8 cellular contexts compared by ENCODE assay signal in the genomic region with DNA sequence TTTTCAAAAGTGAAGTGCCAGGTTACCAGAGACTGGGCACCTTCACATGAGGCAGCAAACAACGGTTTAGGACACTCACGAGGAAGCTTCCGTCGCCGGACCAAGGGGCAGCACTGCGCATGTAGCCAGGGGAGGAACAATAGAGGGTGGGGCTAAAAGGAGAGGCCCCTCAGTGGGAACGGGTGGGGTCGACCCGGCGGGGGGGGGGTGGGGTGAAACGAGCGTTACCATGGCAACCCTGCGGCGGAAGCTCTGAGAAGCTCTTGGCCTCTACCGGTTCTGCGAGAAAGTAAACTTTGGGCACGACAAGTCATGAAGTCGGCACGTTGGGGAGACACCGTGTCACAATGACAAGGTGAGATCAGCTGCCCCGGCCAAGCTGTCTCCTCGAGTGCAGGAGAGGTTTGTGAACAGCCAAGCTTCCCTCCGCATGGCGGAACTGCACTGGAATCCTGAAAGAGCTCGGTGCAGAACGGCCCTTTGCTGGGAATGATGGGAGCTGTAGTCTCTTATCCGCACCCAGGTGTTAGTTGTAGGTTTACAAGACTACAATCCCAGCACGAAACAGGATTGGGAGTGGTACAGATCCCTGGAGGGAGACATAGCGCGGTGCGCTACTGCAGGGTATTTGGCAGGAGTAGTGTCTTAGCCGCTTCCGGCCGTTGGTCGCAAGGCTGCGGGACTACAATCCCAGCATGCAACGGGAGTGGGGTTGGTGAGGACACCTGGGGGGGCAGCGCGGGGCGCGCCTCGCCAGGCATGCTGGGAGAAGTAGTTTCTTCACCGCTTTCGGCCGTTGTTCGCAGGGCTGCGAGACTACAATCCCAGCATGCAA.
DNase-seq lines count a peak whose midpoint lies in the region; ATAC-seq and TF ChIP-seq lines count a peak whose summit lies in the region.

No MANE protein-coding gene starts in this region.

- H3K36me3 ChIP-seq in Panc1 (ENCODE audit: control insufficient read depth, insufficient read depth, low read length) (no peaks in the 10 kb centered on the region), heart right ventricle (no peaks in the 10 kb centered on the region), spleen (no peaks in the 10 kb centered on the region)

- H3K4me3 ChIP-seq in Panc1 (ENCODE audit: low read depth in 2 of 2, low read length in 2 of 2) (peak overlapping the region; percentile 62), heart right ventricle (peak overlapping the region; percentile 47 to 82 (median 66)), spleen (peak overlapping the region; percentile 41 to 86 (median 66))

- H3K4me1 ChIP-seq in Panc1 (ENCODE audit: control insufficient read depth, insufficient read depth, low read length) = no peaks in the 10 kb centered on the region
- H3K4me1 ChIP-seq in heart right ventricle = peaks cover 0 to 14% (median 6%) of the 10 kb centered on the region in 9 donors
- H3K4me1 ChIP-seq in spleen = peaks cover 0 to 20% (median 2%) of the 10 kb centered on the region in 6 donors

- H3K9me3 ChIP-seq in Panc1 (ENCODE audit: control insufficient read depth, insufficient read depth, low read depth, low read length) = peaks cover 15% of the 10 kb centered on the region; the same call in 1 of the 2 replicates
- H3K9me3 ChIP-seq in heart right ventricle = peaks cover 0 to 63% (median 0%) of the 10 kb centered on the region in 11 donors
- peaks cover 0 to 89% (median 36%) of the 10 kb centered on the region in 8 donors for H3K9me3 ChIP-seq in spleen

- CTCF ChIA-PET in Panc1 (lab: Charles Lee) = interaction anchor here (0.6 kb wide), 1 partner anchor 120 kb away, joined by 3 read pairs; no protein-coding TSS in a partner anchor

- in situ Hi-C loops in Panc1 (cut with HindIII; ENCODE audit: low pct_unique_long_range_greater_than_20kb, low sequenced_read_pairs) = no loop called here

- intact Hi-C loops in Panc1 (cut with micrococcal nuclease; ENCODE audit: unreplicated experiment) (no loop called here), heart right ventricle (cut with DNase I) (loop anchor here in 4 of 10 donors (1.0 to 10.0 kb wide), 5 partner anchors 25 to 389 kb away; partner anchors contain the start of genes ZNF727 (in 1 of the 4) and ZNF736 (in 1 of the 4)), spleen (cut with DNase I; ENCODE audit: low total_unique reads) (no loop called here)

- POLR2A ChIA-PET in Panc1 (lab: Charles Lee) = interaction anchor here (0.6 to 0.8 kb wide), 3 partner anchors 26 to 1268 kb away, joined by 3 to 11 read pairs (median 4); no protein-coding TSS in a partner anchor

- peak in 1 of 3 donors; percentile 17 for TF ChIP-seq POLR2A in spleen (IDR thresholded peaks at IDR 0.05)

- ATAC-seq in GM21576 (IDR thresholded peaks at IDR 0.05; ENCODE audit: unreplicated experiment) = peak; percentile 71
- ATAC-seq in Panc1 = peak; percentile 94
- ATAC-seq in heart right ventricle = peak; percentile 97 to 100 (median 99)
- no peak for ATAC-seq in GM19328 (IDR thresholded peaks at IDR 0.05; ENCODE audit: unreplicated experiment)
- ATAC-seq in GM19463 (IDR thresholded peaks at IDR 0.05; ENCODE audit: unreplicated experiment) = no peak

- DNase-seq in Panc1 (ENCODE audit: low read depth, low spot score) = peak; percentile 51
- DNase-seq in activated T-helper 9 cell treated with anti-CD3 and anti-CD28 coated beads, Interleukin-2, amount 50 U/mL, for 16 hours (ENCODE audit: low read depth) = peak; percentile 81
- peak; percentile 88 to 96 for DNase-seq in heart right ventricle
- DNase-seq in spleen = peak; percentile 96
- DNase-seq in dedifferentiated amniotic fluid mesenchymal stem cell (ENCODE audit: extremely low spot score) = no peak

- TF ChIP-seq CTCF in Panc1 (IDR thresholded peaks at IDR 0.05) (no peak), heart right ventricle (IDR thresholded peaks at IDR 0.05) (no peak), spleen (IDR thresholded peaks at IDR 0.05 in 8 of 11, conservative IDR thresholded peaks at IDR 0.05 in 3 of 11) (peak in 2 of 11 experiments; percentile 20 to 21)

- 2 to 27% methylated on average over 47 of the region's 47 CpGs for WGBS in heart right ventricle, 2 donors
- WGBS in spleen, 5 donors = 5 to 35% (median 14%) methylated on average over 47 of the region's 47 CpGs

- H3K27ac ChIP-seq in Panc1 (ENCODE audit: low read length) (peak overlapping the region; percentile 89), heart right ventricle (peak overlapping the region; percentile 73 to 95 (median 90)), spleen (peak overlapping the region; percentile 82 to 95 (median 91))

- no TSS peak for BruUV-seq in Panc1 (replicated peaks; lab: Mats Ljungman, UMichigan)

- no peaks in the 10 kb centered on the region for H3K27me3 ChIP-seq in Panc1 (ENCODE audit: control insufficient read depth, insufficient read depth, low read length)
- no peaks in the 10 kb centered on the region for H3K27me3 ChIP-seq in heart right ventricle
- peaks cover 0 to 1% (median 0%) of the 10 kb centered on the region in 7 donors for H3K27me3 ChIP-seq in spleen (replicated peaks in 1 of 7)

Comparison
In these comparisons a context has a peak if more than half of its experiments do, and no peak if none do; other contexts are left out.
1. ATAC-seq: peak in GM21576 (single experiment), Panc1 (single experiment) and heart right ventricle (8 of 8); none in GM19328 (single experiment) and GM19463 (single experiment).
2. Peak in every context shown above with its lines, with median percentiles within 50 percentile points of each other: H3K27ac ChIP-seq and H3K4me3 ChIP-seq.